ENCODE assay signal across 22 cellular contexts in genomic region chr1:162704673-162705424, GRCh38.
DNase-seq lines count a peak whose midpoint lies in the region; ATAC-seq and TF ChIP-seq lines count a peak whose summit lies in the region.
"Had no signal": no experiment of that assay in that cellular context is flagged by ENCODE, and none has a peak within 500 bp of the region (broad histone marks: within the 10 kb centered on the region; RNA-seq: fewer than 3 reads in every experiment).

No MANE protein-coding gene starts in this region.

- TF ChIP-seq CTCF in heart left ventricle (IDR thresholded peaks at IDR 0.05): no peak

- H2BK5ac ChIP-seq in neuronal stem cell (ENCODE audit: low read length): no peak overlapping the region

- WGBS in heart left ventricle, 4 donors: 59 to 75% (median 65%) methylated on average over 10 to 11 of the region's 11 CpGs
- WGBS in neuronal stem cell (ENCODE audit: extremely low coverage in 2 of 2, insufficient read length in 2 of 2, insufficient replicate concordance in 1 of 2), 2 donors: no CpG with 5 or more reads among the region's 11 CpGs

- TF ChIP-seq POLR2A in heart left ventricle (IDR thresholded peaks at IDR 0.05): no peak

- intact Hi-C loops in heart left ventricle (cut with DNase I): no loop called here

- ATAC-seq in HG02798 (IDR thresholded peaks at IDR 0.05; ENCODE audit: poor library complexity, unreplicated experiment): peak; percentile 33
- peak; percentile 34 to 66 (median 50) for ATAC-seq in heart left ventricle
- no peak for ATAC-seq in GM18870 (IDR thresholded peaks at IDR 0.05; ENCODE audit: unreplicated experiment)
- no peak for ATAC-seq in GM18909 (IDR thresholded peaks at IDR 0.05; ENCODE audit: poor library complexity, unreplicated experiment)
- ATAC-seq: activated CD8-positive, alpha-beta T cell treated with anti-CD3 and anti-CD28 coated beads, Interleukin-2, amount 10 ng/mL, durations not matched to agents 7 days and 5 days; natural killer cell had no signal

- H3K9ac ChIP-seq in neuronal stem cell (ENCODE audit: low read depth, low read length, poor library complexity) (no peak overlapping the region), subcutaneous abdominal adipose tissue (ENCODE audit: low read length in 5 of 5) (peak overlapping the region in 4 of 5 donors; percentile 13 to 56 (median 30))

- no peak overlapping the region for H3K23ac ChIP-seq in neuronal stem cell (ENCODE audit: low read depth, low read length, poor library complexity)

- H2BK12ac ChIP-seq in neuronal stem cell (ENCODE audit: low read length): no peak overlapping the region

- no peak overlapping the region for H3K14ac ChIP-seq in neuronal stem cell (ENCODE audit: low read length)

- no peaks in the 10 kb centered on the region for H3K79me1 ChIP-seq in neuronal stem cell (ENCODE audit: low read depth, low read length)

- H3K9me3 ChIP-seq in heart left ventricle (no peaks in the 10 kb centered on the region), neuronal stem cell (replicated peaks in 1 of 2; ENCODE audit: control insufficient read depth in 2 of 2, insufficient read depth in 1 of 2, low read depth in 1 of 2, low read length in 2 of 2) (no peaks in the 10 kb centered on the region), subcutaneous abdominal adipose tissue (ENCODE audit: control insufficient read depth in 5 of 5, low read length in 5 of 5) (no peaks in the 10 kb centered on the region)
- H3K9me3 ChIP-seq: esophagus squamous epithelium had no signal

- no peak overlapping the region for H2BK15ac ChIP-seq in neuronal stem cell (ENCODE audit: low read length)

- no peak overlapping the region for H3K4ac ChIP-seq in neuronal stem cell (ENCODE audit: low read length)

- no peak overlapping the region for H2AK5ac ChIP-seq in neuronal stem cell (ENCODE audit: low read depth, low read length)

- DNase-seq in heart left ventricle (peak in 3 of 5 donors; percentile 24 to 73 (median 47)), neuronal stem cell (ENCODE audit: low spot score) (no peak)
- no peak for DNase-seq in activated CD8-positive, alpha-beta memory T cell treated with anti-CD3 and anti-CD28 coated beads, Interleukin-2, amount 50 U/mL, for 4 hours
- DNase-seq: activated CD8-positive, alpha-beta T cell treated with anti-CD3 and anti-CD28 coated beads, Interleukin-2, amount 10 ng/mL, durations not matched to agents 7 days and 5 days; activated T-cell treated with anti-CD3 and anti-CD28 coated beads for 4 hours; dermis blood vessel endothelial cell; esophagus squamous epithelium; foreskin melanocyte; hypothalamus; immature natural killer cell; Karpas-422; natural killer cell; NCI-H1436; NCI-H82; stimulated activated CD4-positive, alpha-beta T cell treated with anti-CD3 and anti-CD28 coated beads, Interleukin-2, amount 100 ng/mL, for 48 hours had no signal

- H2BK120ac ChIP-seq in neuronal stem cell (ENCODE audit: low read depth, low read length): no peak overlapping the region

- H3K4me3 ChIP-seq in heart left ventricle (no peak overlapping the region), neuronal stem cell (ENCODE audit: low read length in 2 of 2) (no peak overlapping the region), subcutaneous abdominal adipose tissue (ENCODE audit: low read depth in 1 of 5, low read length in 5 of 5) (no peak overlapping the region)
- H3K4me3 ChIP-seq: esophagus squamous epithelium, SK-N-MC had no signal

- H3K27ac ChIP-seq in heart left ventricle (peak overlapping the region in 9 of 12 donors; percentile 2 to 76 (median 21)), neuronal stem cell (replicated peaks; ENCODE audit: low read length) (no peak overlapping the region), subcutaneous abdominal adipose tissue (ENCODE audit: low read depth, low read length) (peak overlapping the region; percentile 79)
- H3K27ac ChIP-seq: HL-60, RWPE1, SK-N-MC had no signal

- H3K27me3 ChIP-seq in heart left ventricle (no peaks in the 10 kb centered on the region), neuronal stem cell (ENCODE audit: control insufficient read depth in 3 of 3, insufficient read depth in 3 of 3, low read depth in 1 of 3, low read length in 3 of 3) (no peaks in the 10 kb centered on the region), subcutaneous abdominal adipose tissue (ENCODE audit: control insufficient read depth in 5 of 5, insufficient read depth in 4 of 5, low read length in 5 of 5) (no peaks in the 10 kb centered on the region)
- H3K27me3 ChIP-seq: esophagus squamous epithelium had no signal

- peaks cover 0 to 63% (median 15%) of the 10 kb centered on the region in 12 donors for H3K4me1 ChIP-seq in heart left ventricle
- peaks cover 0 to 2% of the 10 kb centered on the region in 2 donors for H3K4me1 ChIP-seq in neuronal stem cell (ENCODE audit: control insufficient read depth in 2 of 2, insufficient read depth in 1 of 2, low read depth in 1 of 2, low read length in 2 of 2)
- H3K4me1 ChIP-seq in subcutaneous abdominal adipose tissue (ENCODE audit: control insufficient read depth in 5 of 5, insufficient read depth in 5 of 5, low read length in 5 of 5): peaks cover 8 to 56% (median 53%) of the 10 kb centered on the region in 5 donors

- H4K8ac ChIP-seq in neuronal stem cell (ENCODE audit: low read depth, low read length): no peak overlapping the region

- peaks cover 0 to 8% (median 0%) of the 10 kb centered on the region in 9 donors for H3K36me3 ChIP-seq in heart left ventricle
- H3K36me3 ChIP-seq in neuronal stem cell (replicated peaks in 1 of 2; ENCODE audit: control insufficient read depth in 2 of 2, insufficient read depth in 2 of 2, low read length in 2 of 2): no peaks in the 10 kb centered on the region
- H3K36me3 ChIP-seq in subcutaneous abdominal adipose tissue (ENCODE audit: control insufficient read depth in 5 of 5, insufficient read depth in 5 of 5, low read length in 5 of 5): peaks cover 0 to 15% (median 0%) of the 10 kb centered on the region in 5 donors
- H3K36me3 ChIP-seq: esophagus squamous epithelium had no signal

- H4K91ac ChIP-seq in neuronal stem cell (ENCODE audit: low read depth, low read length, poor library complexity): no peak overlapping the region

- H3K4me2 ChIP-seq in neuronal stem cell (ENCODE audit: insufficient read depth, low read length, poor library complexity, severe bottlenecking): no peak overlapping the region

- no peak overlapping the region for H2AFZ ChIP-seq in neuronal stem cell (ENCODE audit: low read length)

- H3K18ac ChIP-seq in neuronal stem cell (ENCODE audit: low read length): peak overlapping the region; percentile 20

Comparison
In these comparisons a context has a peak if more than half of its experiments do, and no peak if none do; other contexts are left out.
1. ATAC-seq: peak in HG02798 (single experiment) and heart left ventricle (4 of 4); none in GM18870 (single experiment) and GM18909 (single experiment).
2. DNase-seq: peak in heart left ventricle (3 of 5); none in neuronal stem cell (single experiment) and activated CD8-positive, alpha-beta memory T cell treated with anti-CD3 and anti-CD28 coated beads, Interleukin-2, amount 50 U/mL, for 4 hours (single experiment).